ENCODE assay signal across 17 cellular contexts in genomic region chr5:81904861-81905260, GRCh38.
DNase-seq lines count a peak whose midpoint lies in the region; ATAC-seq and TF ChIP-seq lines count a peak whose summit lies in the region.
"Had no signal": no experiment of that assay in that cellular context is flagged by ENCODE, and none has a peak within 500 bp of the region (broad histone marks: within the 10 kb centered on the region; RNA-seq: fewer than 3 reads in every experiment).

No MANE protein-coding gene starts in this region.

- intact Hi-C loops in PC-9 (cut with micrococcal nuclease; ENCODE audit: unreplicated experiment) (no loop called here), heart right ventricle (cut with DNase I) (no loop called here)

- H2AFZ ChIP-seq in PC-9 (no peak overlapping the region), GM23248 (no peak overlapping the region)

- ATAC-seq in heart right ventricle = no peak
- ATAC-seq: A549 had no signal

- H3K4me2 ChIP-seq in PC-9 (no peak overlapping the region), GM23248 (ENCODE audit: unreplicated experiment) (no peak overlapping the region)
- H3K4me2 ChIP-seq: A549 had no signal

- 0 out of 2 replicates have a peak, but pooled peaks cover 4% of the 10 kb centered on the region for H3F3A ChIP-seq in PC-9 (ENCODE audit: insufficient read depth, low read depth)
- no peaks in the 10 kb centered on the region for H3F3A ChIP-seq in GM23248 (ENCODE audit: insufficient read depth)

- peaks cover 24% of the 10 kb centered on the region for H3K9me3 Mint-ChIP-seq in mesothelial cell of epicardium

- H3K4me1 Mint-ChIP-seq in mesothelial cell of epicardium = peaks cover 47% of the 10 kb centered on the region

- H3K27ac Mint-ChIP-seq in mesothelial cell of epicardium = peak overlapping the region; percentile 4

- H3K36me3 Mint-ChIP-seq in mesothelial cell of epicardium = peaks cover 6% of the 10 kb centered on the region

- H3K4me1 ChIP-seq in PC-9 (replicated peaks; ENCODE audit: insufficient read depth) (peaks cover 12% of the 10 kb centered on the region; the same call in 1 of the 2 replicates), GM23248 (ENCODE audit: insufficient read depth) (no peaks in the 10 kb centered on the region), heart right ventricle (peaks cover 0 to 19% (median 6%) of the 10 kb centered on the region in 9 donors)
- H3K4me1 ChIP-seq: A549, SJSA1 had no signal

- H4K20me1 ChIP-seq in PC-9 (ENCODE audit: insufficient read depth) (no peaks in the 10 kb centered on the region), GM23248 (ENCODE audit: insufficient read depth) (no peaks in the 10 kb centered on the region)

- H3K9ac ChIP-seq in GM23248 = no peak overlapping the region

- no peak overlapping the region for H3K27ac ChIP-seq in PC-9
- no peak overlapping the region for H3K27ac ChIP-seq in GM23248
- H3K27ac ChIP-seq in heart right ventricle = no peak overlapping the region
- H3K27ac ChIP-seq: A549, SJSA1 had no signal

- WGBS in GM23248 (ENCODE audit: low coverage in 1 of 2, low lambda C conversion rate in 2 of 2, missing lambda C conversion rate in 2 of 2), 2 experiments = 77 to 79% methylated on average over 2 of the region's 2 CpGs
- WGBS in heart right ventricle, 2 donors = 69 to 81% methylated on average over 2 of the region's 2 CpGs

- TF ChIP-seq CTCF in PC-9 (conservative IDR thresholded peaks at IDR 0.05) = no peak
- TF ChIP-seq CTCF in fibroblast of villous mesenchyme (IDR thresholded peaks at IDR 0.05; ENCODE audit: insufficient read depth, low read depth, low read length) = no peak
- TF ChIP-seq CTCF in mesothelial cell of epicardium (IDR thresholded peaks at IDR 0.05; ENCODE audit: unreplicated experiment) = no peak
- TF ChIP-seq CTCF in heart right ventricle (IDR thresholded peaks at IDR 0.05) = no peak

- H3K9me2 ChIP-seq in PC-9 (ENCODE audit: insufficient read depth) (no peaks in the 10 kb centered on the region), GM23248 (ENCODE audit: insufficient read depth) (no peaks in the 10 kb centered on the region)

- CTCF ChIA-PET in PC-9 (lab: Charles Lee) = no interaction called here

- H3K9me3 ChIP-seq in PC-9 (ENCODE audit: insufficient read depth, low read depth) (no peaks in the 10 kb centered on the region; the same call in 1 of the 2 replicates), GM23248 (ENCODE audit: low read depth) (no peaks in the 10 kb centered on the region), heart right ventricle (no peaks in the 10 kb centered on the region)
- H3K9me3 ChIP-seq: A549, SJSA1 had no signal

- H3K27me3 ChIP-seq in PC-9 (ENCODE audit: insufficient read depth, low read depth) = no peaks in the 10 kb centered on the region
- H3K27me3 ChIP-seq in GM23248 (replicated peaks; ENCODE audit: insufficient read depth) = no peaks in the 10 kb centered on the region
- H3K27me3 ChIP-seq in heart right ventricle = no peaks in the 10 kb centered on the region
- H3K27me3 ChIP-seq: SJSA1 had no signal

- H3K36me3 ChIP-seq in PC-9 (ENCODE audit: low read depth) (no peaks in the 10 kb centered on the region), GM23248 (ENCODE audit: low read depth) (no peaks in the 10 kb centered on the region), heart right ventricle (no peaks in the 10 kb centered on the region)
- H3K36me3 ChIP-seq: SJSA1 had no signal

- in situ Hi-C loops in Caki2 (cut with HindIII; ENCODE audit: low pct_unique_long_range_greater_than_20kb, low sequenced_read_pairs) = no loop called here
- in situ Hi-C loops in GM23248 (cut with MboI) = no loop called here

- BruUV-seq in PC-9 (replicated peaks; lab: Mats Ljungman, UMichigan) = no TSS peak

- DNase-seq in Caki2 (ENCODE audit: low read depth) (peak; percentile 49), PC-9 (peak; percentile 19 to 63), fibroblast of villous mesenchyme (ENCODE audit: low read depth) (peak; percentile 8), mesothelial cell of epicardium (ENCODE audit: low spot score in 2 of 2, unreplicated experiment in 2 of 2) (no peak), germinal center (ENCODE audit: low spot score) (no peak), GM23248 (no peak), mesenteric fat pad (ENCODE audit: low spot score) (no peak), heart right ventricle (no peak)
- DNase-seq: C1 segment of cervical spinal cord, DMS153, H7, NCI-H1417 treated with DMSO at 0.1 percent for 48 hours, NCI-H1930, NCI-H446 treated with DMSO at 0.1 percent for 48 hours, NCI-H748 treated with DMSO at 0.1 percent for 48 hours had no signal

- POLR2A ChIA-PET in PC-9 (lab: Charles Lee; ENCODE audit: unreplicated experiment) = interaction anchor here (0.7 to 0.8 kb wide), 3 partner anchors 56 to 196 kb away, joined by 8 to 24 read pairs (median 10); no protein-coding TSS in a partner anchor

- H3K4me3 ChIP-seq in PC-9 (no peak overlapping the region), fibroblast of villous mesenchyme (ENCODE audit: low read depth, low read length) (no peak overlapping the region), GM23248 (no peak overlapping the region), heart right ventricle (no peak overlapping the region)
- H3K4me3 ChIP-seq: A549, SJSA1 had no signal

- no peak overlapping the region for H3K4me3 Mint-ChIP-seq in mesothelial cell of epicardium

- H3K27me3 Mint-ChIP-seq in mesothelial cell of epicardium (ENCODE audit: low read depth) = no peaks in the 10 kb centered on the region

- H3K79me2 ChIP-seq in PC-9 (ENCODE audit: low read depth) (no peaks in the 10 kb centered on the region), GM23248 (ENCODE audit: insufficient read depth) (no peaks in the 10 kb centered on the region)

Comparison
In these comparisons a context has a peak if more than half of its experiments do, and no peak if none do; other contexts are left out.
1. DNase-seq: peak in Caki2 (single experiment), PC-9 (2 of 2) and fibroblast of villous mesenchyme (single experiment); none in mesothelial cell of epicardium (0 of 2), germinal center (single experiment), GM23248 (single experiment), mesenteric fat pad (single experiment) and heart right ventricle (0 of 2).